ENCODE assay signal across 22 cellular contexts in the genomic region with DNA sequence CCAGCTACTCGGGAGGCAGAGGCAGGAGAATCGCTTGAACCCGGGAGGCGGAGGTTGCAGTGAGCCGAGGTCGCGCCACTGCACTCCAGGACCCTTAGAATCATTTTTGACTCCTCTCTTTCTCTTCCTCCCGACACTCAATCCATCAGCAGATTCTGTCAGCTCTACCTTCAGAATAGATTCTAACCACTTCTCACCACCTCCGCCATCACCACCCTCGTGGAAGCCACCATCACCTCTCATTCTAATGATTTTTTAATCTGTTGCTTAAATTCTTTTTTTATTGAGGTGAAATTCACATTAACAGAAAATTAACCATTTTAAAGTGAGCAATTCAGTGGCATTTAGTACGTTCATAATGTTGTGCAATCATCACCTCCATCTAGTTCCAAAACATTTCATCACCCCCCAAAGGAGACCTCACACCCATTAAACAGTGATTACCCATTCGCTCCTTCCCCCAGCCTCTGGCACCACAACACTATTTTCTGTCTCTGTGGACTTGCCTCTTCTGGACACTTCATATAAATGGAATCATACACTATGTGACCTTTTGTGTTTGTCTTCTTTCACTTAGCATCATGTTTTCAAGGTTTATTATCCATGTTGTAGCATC. TPM values are rescaled to one million over a fixed set of nuclear protein-coding genes. Genes with fewer than 3 reads are reported as not detected.
"Had no signal": no experiment of that assay in that cellular context is flagged by ENCODE, and none has a peak within 500 bp of the region (broad histone marks: within the 10 kb centered on the region; RNA-seq: fewer than 3 reads in every experiment).

No MANE protein-coding gene starts in this region.

- H3K4me2 ChIP-seq: KMS-11 had no signal

- H3K36me3 ChIP-seq: SJSA1 had no signal

- H3K9ac ChIP-seq: KMS-11 had no signal

- H3K27ac ChIP-seq: KMS-11, SJSA1, SK-N-MC had no signal

- H3K4me3 ChIP-seq: SJSA1, SK-N-MC had no signal

- DNase-seq: Kasumi-1, MM.1S, NCI-H1092 treated with DMSO at 0.1 percent for 48 hours, NCI-H1436, NCI-H187, NCI-H2029, NCI-H2081 treated with DMSO at 0.1 percent for 48 hours, NCI-H2171, NCI-H226, NCI-H446, NCI-H510A, NCI-H524 treated with DMSO at 0.1 percent for 48 hours, NCI-H69, NCI-H774, RPMI8226, SIG-M5 had no signal

- H3K9me3 ChIP-seq: SJSA1 had no signal

- H3K4me1 ChIP-seq: SJSA1 had no signal

RNA-seq across cellular contexts. Expression of a gene that starts 16.6 kb away (rescaled TPM):
- total RNA-seq: SJSA1 had no signal

RNA-seq across cellular contexts. Expression of a gene that starts 32.6 kb away (rescaled TPM):
- total RNA-seq: HT1080, M059J, Right ventricle myocardium superior, SJSA1 had no signal

RNA-seq across cellular contexts. Expression of a gene that starts 50.6 kb away (rescaled TPM):
- total RNA-seq: HT1080, M059J, Right ventricle myocardium superior, SJSA1 had no signal
